ENCODE assay signal across 8 cellular contexts in genomic region chr11:77589521-77590193, GRCh38. TPM values are rescaled to one million over a fixed set of nuclear protein-coding genes. Genes with fewer than 3 reads are reported as not detected.
DNase-seq lines count a peak whose midpoint lies in the region; ATAC-seq, FAIRE-seq and TF ChIP-seq lines count a peak whose summit lies in the region.

Gene AQP11 (plus strand): TSS chr11:77589953. CDS start chr11:77589993, 40 bp downstream.

- peak within 1 kb of the TSS; percentile 66 for H3K9ac ChIP-seq in keratinocyte (ENCODE audit: control insufficient read depth, extremely low read depth, insufficient read depth, low read length)

- no peak for FAIRE-seq in A549 (lab: Jason Lieb, UNC)
- no peak for FAIRE-seq in keratinocyte (lab: Jason Lieb, UNC)

- WGBS in A549 (ENCODE audit: missing lambda C conversion rate): 0% methylated on average over 29 of the region's 75 CpGs

- H3K9me1 ChIP-seq in keratinocyte (ENCODE audit: control insufficient read depth, extremely low read depth, insufficient read depth, low read length): no peaks in the 10 kb centered on the region

- peak within 1 kb of the TSS; percentile 92 for H2AFZ ChIP-seq in keratinocyte (ENCODE audit: control insufficient read depth, low read length)

- no peaks in the 10 kb centered on the region for H3K79me2 ChIP-seq in keratinocyte (ENCODE audit: control insufficient read depth, insufficient read depth, low read length)

- TF ChIP-seq POLR2A in A549 (IDR thresholded peaks at IDR 0.05; ENCODE audit: low read length): peak; percentile 80

- H3K9me3 ChIP-seq in A549: no peaks in the 10 kb centered on the region
- no peaks in the 10 kb centered on the region for H3K9me3 ChIP-seq in WERI-Rb-1 (ENCODE audit: severe bottlenecking)
- no peaks in the 10 kb centered on the region for H3K9me3 ChIP-seq in keratinocyte (ENCODE audit: control insufficient read depth, low read depth, low read length)

- ATAC-seq in A549 (peak; percentile 89 to 96), GM18519 (IDR thresholded peaks at IDR 0.05; ENCODE audit: low FRiP score, unreplicated experiment) (peak; percentile 70), HG03045 (IDR thresholded peaks at IDR 0.05; ENCODE audit: unreplicated experiment) (peak; percentile 88)

- TF ChIP-seq EP300 in A549 (IDR thresholded peaks at IDR 0.05): no peak

- no peak for TF ChIP-seq RAD21 in A549 (conservative IDR thresholded peaks at IDR 0.05 in 1 of 2, IDR thresholded peaks at IDR 0.05 in 1 of 2)

- TF ChIP-seq CTCF in A549 (IDR thresholded peaks at IDR 0.05) (no peak), WERI-Rb-1 (IDR thresholded peaks at IDR 0.05; ENCODE audit: low read depth, low read length) (0 out of 2 replicates have a peak, but pooled peaks have one; percentile 1), keratinocyte (optimal IDR thresholded peaks at IDR 0.05 in 1 of 3, IDR thresholded peaks at IDR 0.05 in 1 of 3, conservative IDR thresholded peaks at IDR 0.05 in 1 of 3; ENCODE audit: extremely low read depth in 1 of 3, insufficient read depth in 2 of 3, low read length in 3 of 3) (peak in 1 of 3 experiments; percentile 2)

- CTCF ChIA-PET in A549 (lab: Yijun Ruan, JAX): interaction anchor here (0.5 to 1.5 kb wide), 7 partner anchors 8 to 46 kb away, joined by 3 to 5 read pairs (median 3); no protein-coding TSS in a partner anchor

- no peaks in the 10 kb centered on the region for H3K36me3 ChIP-seq in WERI-Rb-1
- H3K36me3 ChIP-seq in keratinocyte (ENCODE audit: control insufficient read depth in 2 of 2, extremely low read depth in 1 of 2, insufficient read depth in 2 of 2, low read length in 2 of 2): no peaks in the 10 kb centered on the region

- DNase-seq in A549 (ENCODE audit: low read depth in 1 of 2, low spot score in 1 of 2) (peak; percentile 83 to 91), NCI-H2107 treated with DMSO at 0.1 percent for 48 hours (lab: John Stamatoyannopoulos, UW; ENCODE audit: unreplicated experiment) (peak; percentile 51), WERI-Rb-1 (peak; percentile 91), caudate nucleus (lab: John Stamatoyannopoulos, UW) (peak in 57 of 61 donors; percentile 40 to 89 (median 76)), keratinocyte (ENCODE audit: low read depth, low spot score) (no peak), smooth muscle cell of the brain vasculature (ENCODE audit: low read depth, low spot score) (peak; percentile 66)

- dilution Hi-C loops in keratinocyte (cut with MboI; ENCODE audit: extremely low pct_ligation_motif_present, low sequenced_read_pairs): no loop called here

- no peaks in the 10 kb centered on the region for H4K20me1 ChIP-seq in keratinocyte (ENCODE audit: control insufficient read depth, extremely low read depth, insufficient read depth, low read length)

- H3K4me3 ChIP-seq in A549: peak within 1 kb of the TSS; percentile 58
- H3K4me3 ChIP-seq in WERI-Rb-1 (ENCODE audit: low read depth, low read length): peak within 1 kb of the TSS; percentile 86
- H3K4me3 ChIP-seq in keratinocyte (ENCODE audit: control insufficient read depth in 2 of 3, extremely low read depth in 1 of 3, insufficient read depth in 2 of 3, low read depth in 1 of 3, low read length in 3 of 3): peak within 1 kb of the TSS; percentile 39 to 80 (median 68)

- H3K27me3 ChIP-seq in WERI-Rb-1 (ENCODE audit: insufficient read depth, low read depth, severe bottlenecking) (no peaks in the 10 kb centered on the region), keratinocyte (ENCODE audit: control insufficient read depth, extremely low read depth, insufficient read depth, low read length) (no peaks in the 10 kb centered on the region)

- peak within 1 kb of the TSS; percentile 80 for H3K4me2 ChIP-seq in A549
- H3K4me2 ChIP-seq in keratinocyte (ENCODE audit: control insufficient read depth, extremely low read depth, insufficient read depth, low read depth, low read length): peak within 1 kb of the TSS; percentile 94

- H3K27ac ChIP-seq in A549: peak within 1 kb of the TSS; percentile 86 to 96
- peak within 1 kb of the TSS; percentile 83 for H3K27ac ChIP-seq in WERI-Rb-1
- peak within 1 kb of the TSS; percentile 67 for H3K27ac ChIP-seq in caudate nucleus (ENCODE audit: low read depth, low read length)
- peak within 1 kb of the TSS; percentile 52 for H3K27ac ChIP-seq in keratinocyte (ENCODE audit: control insufficient read depth, insufficient read depth, low read length)

- H3K4me1 ChIP-seq in A549 (peaks cover 7% of the 10 kb centered on the region; the same call in 1 of the 3 replicates), keratinocyte (ENCODE audit: control insufficient read depth, extremely low read depth, insufficient read depth, low read length) (peaks cover 15% of the 10 kb centered on the region)

- POLR2A ChIA-PET in A549 (lab: Yijun Ruan, JAX): interaction anchor here (0.5 to 2.0 kb wide), 9 partner anchors 8 to 432 kb away, joined by 3 to 18 read pairs (median 3); no protein-coding TSS in a partner anchor

TF ChIP-seq in A549, 52 proteins besides CTCF, POLR2A, EP300 and RAD21 (continues in another document):
- TF ChIP-seq RNF2 (IDR thresholded peaks at IDR 0.05; ENCODE audit: borderline replicate concordance, low read depth) (no peak), MAZ (IDR thresholded peaks at IDR 0.05; ENCODE audit: borderline replicate concordance, low read depth, low read length) (no peak), NPAS2 (CRISPR knock-in tag; IDR thresholded peaks at IDR 0.05; ENCODE audit: borderline replicate concordance) (no peak), FOSL2 (IDR thresholded peaks at IDR 0.05) (no peak), FOSL2 (CRISPR knock-in tag; IDR thresholded peaks at IDR 0.05) (no peak), HES2 (IDR thresholded peaks at IDR 0.05) (no peak), HEYL (CRISPR knock-in tag; IDR thresholded peaks at IDR 0.05) (no peak), ATOH8 (CRISPR knock-in tag; IDR thresholded peaks at IDR 0.05; ENCODE audit: low read depth) (no peak), ELK1 (IDR thresholded peaks at IDR 0.05; ENCODE audit: low read depth, low read length) (no peak), ZSCAN20 (CRISPR knock-in tag; IDR thresholded peaks at IDR 0.05) (no peak), E2F6 (IDR thresholded peaks at IDR 0.05; ENCODE audit: borderline replicate concordance, low read depth) (peak; percentile 81), JUN (IDR thresholded peaks at IDR 0.05) (peak; percentile 58 to 92; a peak in 4 of 5 replicates), HOXB5 (CRISPR knock-in tag; IDR thresholded peaks at IDR 0.05) (no peak), HMGXB4 (CRISPR knock-in tag; IDR thresholded peaks at IDR 0.05; ENCODE audit: borderline replicate concordance) (no peak), HOXA7 (CRISPR knock-in tag; IDR thresholded peaks at IDR 0.05) (no peak)

RNA-seq across cellular contexts. Expression of gene AQP11, which starts in this region (rescaled TPM):
- polyA plus RNA-seq in A549 (2011; rRNA removed) (2.3 and 2.4 TPM in 2 replicates), A549 (2017; fragmentation: RNase III; extraction: RNeasy Plus Mini Kit Qiagen cat#74134 plus additional on column Dnase treatment) (2.2 to 3.1 TPM (median 2.6 TPM) in 3 replicates), keratinocyte (0.12 to 0.18 TPM (median 0.16 TPM) in 3 replicates)
- polyA plus RNA-seq in A549 (2012; cell fraction: cytosol; rRNA removed): 1.9 and 2.6 TPM in 2 replicates
- polyA plus RNA-seq in A549 (2012; cell fraction: nucleus; rRNA removed): 2.8 and 4.5 TPM in 2 replicates
- polyA minus RNA-seq in A549 (2011; rRNA and poly(A)+ RNA removed): 2.1 and 2.2 TPM in 2 replicates
- not detected for polyA plus RNA-seq in keratinocyte (2011; ENCODE audit: low read depth)
- polyA plus RNA-seq in keratinocyte (2011; cell fraction: cytosol; rRNA removed): 0.07 and 0.10 TPM in 2 replicates
- 0.09 and 0.37 TPM in 2 replicates for polyA plus RNA-seq in keratinocyte (2011; cell fraction: nucleus; rRNA removed)
- polyA plus RNA-seq in keratinocyte (2012; ENCODE audit: low replicate concordance): 0.18 and 0.49 TPM in 2 replicates
- 0.13 to 0.36 TPM in 2 of 3 replicates, not detected in the other for polyA minus RNA-seq in keratinocyte
- not detected for polyA minus RNA-seq in keratinocyte (2011; cell fraction: cytosol; rRNA and poly(A)+ RNA removed)
- not detected in 2 replicates for polyA minus RNA-seq in keratinocyte (2011; cell fraction: nucleus; rRNA and poly(A)+ RNA removed)
